9 cellular contexts compared by ENCODE assay signal in genomic region chr22:31451709-31452571, GRCh38. TPM values are rescaled to one million over a fixed set of nuclear protein-coding genes. Genes with fewer than 3 reads are reported as not detected.
DNase-seq lines count a peak whose midpoint lies in the region; ATAC-seq and TF ChIP-seq lines count a peak whose summit lies in the region.
"Had no signal": no experiment of that assay in that cellular context is flagged by ENCODE, and none has a peak within 500 bp of the region (broad histone marks: within the 10 kb centered on the region; RNA-seq: fewer than 3 reads in every experiment).

No MANE protein-coding gene starts in this region.

- no peak for ATAC-seq in Right ventricle myocardium superior (ENCODE audit: poor library complexity)
- ATAC-seq in activated naive CD8-positive, alpha-beta T cell treated with anti-CD3 and anti-CD28 coated beads, Interleukin-2, amount 10 ng/mL, durations not matched to agents 7 days and 5 days (ENCODE audit: low read depth) = peak; percentile 39
- ATAC-seq in left colon = peak; percentile 86
- no peak for ATAC-seq in GM21723 (IDR thresholded peaks at IDR 0.05; ENCODE audit: unreplicated experiment)
- ATAC-seq in GM18511 (IDR thresholded peaks at IDR 0.05; ENCODE audit: unreplicated experiment) = no peak
- no peak for ATAC-seq in GM18870 (IDR thresholded peaks at IDR 0.05; ENCODE audit: unreplicated experiment)

- H3K36me3 ChIP-seq in cardiac muscle cell = peaks cover 24% of the 10 kb centered on the region
- H3K36me3 ChIP-seq in Karpas-422 (ENCODE audit: insufficient read depth, low read length) = peaks cover 39% of the 10 kb centered on the region

- peaks cover 3% of the 10 kb centered on the region; the same call in 1 of the 2 replicates for H3K79me2 ChIP-seq in Karpas-422 (ENCODE audit: low read length)

- H3K27me3 ChIP-seq in cardiac muscle cell = no peaks in the 10 kb centered on the region
- H3K27me3 ChIP-seq in Karpas-422 (ENCODE audit: low read length) = no peaks in the 10 kb centered on the region

- no peak overlapping the region for H2AFZ ChIP-seq in Karpas-422 (ENCODE audit: low read length)

- TF ChIP-seq CTCF in cardiac muscle cell (IDR thresholded peaks at IDR 0.05; ENCODE audit: low read depth, low read length) = peak; percentile 71

- H3K4me1 ChIP-seq in cardiac muscle cell (ENCODE audit: low read depth) (peaks cover 40% of the 10 kb centered on the region), Karpas-422 (ENCODE audit: low read length) (peaks cover 36% of the 10 kb centered on the region)

- peak; percentile 54 to 69 for DNase-seq in cardiac muscle cell (ENCODE audit: low read depth in 1 of 2, low spot score in 1 of 2)
- DNase-seq in Right ventricle myocardium superior = no peak
- peak; percentile 75 for DNase-seq in Karpas-422
- DNase-seq in activated naive CD8-positive, alpha-beta T cell treated with anti-CD3 and anti-CD28 coated beads, Interleukin-2, amount 10 ng/mL, durations not matched to agents 7 days and 5 days = no peak
- no peak for DNase-seq in left colon
- DNase-seq: left cardiac atrium had no signal

- H3K9me3 ChIP-seq in cardiac muscle cell (ENCODE audit: low read depth) (no peaks in the 10 kb centered on the region), Karpas-422 (ENCODE audit: low read length) (no peaks in the 10 kb centered on the region)

- H3K4me3 ChIP-seq in cardiac muscle cell (no peak overlapping the region), Karpas-422 (ENCODE audit: low read length) (no peak overlapping the region)

- H3K9ac ChIP-seq in Karpas-422 (ENCODE audit: low read length) = no peak overlapping the region

- H3K27ac Mint-ChIP-seq in activated naive CD8-positive, alpha-beta T cell treated with anti-CD3 and anti-CD28 coated beads, Interleukin-2, amount 10 ng/mL, durations not matched to agents 7 days and 5 days = no peak overlapping the region

- no peaks in the 10 kb centered on the region for H3K9me2 ChIP-seq in Karpas-422 (replicated peaks; ENCODE audit: insufficient read depth, low read length)

- H3K36me3 Mint-ChIP-seq in activated naive CD8-positive, alpha-beta T cell treated with anti-CD3 and anti-CD28 coated beads, Interleukin-2, amount 10 ng/mL, durations not matched to agents 7 days and 5 days = peaks cover 6% of the 10 kb centered on the region

- no peaks in the 10 kb centered on the region for H3K27me3 Mint-ChIP-seq in activated naive CD8-positive, alpha-beta T cell treated with anti-CD3 and anti-CD28 coated beads, Interleukin-2, amount 10 ng/mL, durations not matched to agents 7 days and 5 days

- peak overlapping the region; percentile 7 for H3K4me2 ChIP-seq in Karpas-422 (ENCODE audit: low read depth, low read length, poor library complexity, severe bottlenecking)

- H3K4me1 Mint-ChIP-seq in activated naive CD8-positive, alpha-beta T cell treated with anti-CD3 and anti-CD28 coated beads, Interleukin-2, amount 10 ng/mL, durations not matched to agents 7 days and 5 days = no peaks in the 10 kb centered on the region

- no peaks in the 10 kb centered on the region for H3K9me3 Mint-ChIP-seq in activated naive CD8-positive, alpha-beta T cell treated with anti-CD3 and anti-CD28 coated beads, Interleukin-2, amount 10 ng/mL, durations not matched to agents 7 days and 5 days

- H3K27ac ChIP-seq in cardiac muscle cell (peak overlapping the region; percentile 63), Karpas-422 (ENCODE audit: low read length) (peak overlapping the region; percentile 48)

- POLR2A ChIA-PET in activated naive CD8-positive, alpha-beta T cell treated with anti-CD3 and anti-CD28 coated beads, Interleukin-2, amount 10 ng/mL, durations not matched to agents 7 days and 5 days (lab: Charles Lee) = no interaction called here

- H3K4me3 Mint-ChIP-seq in activated naive CD8-positive, alpha-beta T cell treated with anti-CD3 and anti-CD28 coated beads, Interleukin-2, amount 10 ng/mL, durations not matched to agents 7 days and 5 days = no peak overlapping the region

- no peaks in the 10 kb centered on the region for H4K20me1 ChIP-seq in Karpas-422 (ENCODE audit: insufficient read depth, low read depth, low read length)

- intact Hi-C loops in Right ventricle myocardium superior (cut with DNase I) (no loop called here), left colon (cut with DNase I, micrococcal nuclease) (no loop called here)

RNA-seq across cellular contexts. Expression of gene EIF4ENIF1, which starts 37.7 kb away (rescaled TPM):
- 15.8 and 18.0 TPM in 2 replicates for total RNA-seq in cardiac muscle cell
- polyA plus RNA-seq in cardiac muscle cell = 26.5 and 38.7 TPM in 2 replicates
- 21.7 TPM for total RNA-seq in Right ventricle myocardium superior
- total RNA-seq in Karpas-422 (2014; rRNA removed; shearing (Covaris generic); ENCODE audit: low replicate concordance) = 25.4 and 36.1 TPM in 2 replicates
- 10 to 100 TPM; 38.6 to 41.0 TPM for total RNA-seq in activated naive CD8-positive, alpha-beta T cell treated with anti-CD3 and anti-CD28 coated beads, Interleukin-2, amount 10 ng/mL, durations not matched to agents 7 days and 5 days
- total RNA-seq in left colon = 10 to 100 TPM; 27.1 to 27.3 TPM

RNA-seq across cellular contexts. Expression of gene SFI1, which starts 44.4 kb away (rescaled TPM):
- total RNA-seq in cardiac muscle cell = 18.2 and 23.8 TPM in 2 replicates
- polyA plus RNA-seq in cardiac muscle cell = 13.6 and 22.0 TPM in 2 replicates
- 5.7 TPM for total RNA-seq in Right ventricle myocardium superior
- total RNA-seq in Karpas-422 (2014; rRNA removed; shearing (Covaris generic); ENCODE audit: low replicate concordance) = 43.2 and 59.5 TPM in 2 replicates
- total RNA-seq in activated naive CD8-positive, alpha-beta T cell treated with anti-CD3 and anti-CD28 coated beads, Interleukin-2, amount 10 ng/mL, durations not matched to agents 7 days and 5 days = 100 to 1,000 TPM; 209 to 210 TPM
- 10 to 100 TPM; 39.9 to 40.3 TPM for total RNA-seq in left colon

RNA-seq across cellular contexts. Expression of gene DRG1, which starts 52.5 kb away (rescaled TPM):
- total RNA-seq in cardiac muscle cell (55.0 and 70.6 TPM in 2 replicates), Right ventricle myocardium superior (60.6 TPM), left colon (10 to 100 TPM; 29.9 to 34.5 TPM)
- 94.1 and 100 TPM in 2 replicates for polyA plus RNA-seq in cardiac muscle cell
- total RNA-seq in Karpas-422 (2014; rRNA removed; shearing (Covaris generic); ENCODE audit: low replicate concordance) = 48.7 and 55.2 TPM in 2 replicates
- total RNA-seq in activated naive CD8-positive, alpha-beta T cell treated with anti-CD3 and anti-CD28 coated beads, Interleukin-2, amount 10 ng/mL, durations not matched to agents 7 days and 5 days = 10 to 100 TPM; 71.9 to 87.8 TPM

Comparison
In these comparisons a context has a peak if more than half of its experiments do, and no peak if none do; other contexts are left out.
1. DNase-seq: peak in cardiac muscle cell (2 of 2) and Karpas-422 (single experiment); none in Right ventricle myocardium superior (single experiment), activated naive CD8-positive, alpha-beta T cell treated with anti-CD3 and anti-CD28 coated beads, Interleukin-2, amount 10 ng/mL, durations not matched to agents 7 days and 5 days (single experiment) and left colon (0 of 2).
2. ATAC-seq: peak in activated naive CD8-positive, alpha-beta T cell treated with anti-CD3 and anti-CD28 coated beads, Interleukin-2, amount 10 ng/mL, durations not matched to agents 7 days and 5 days (single experiment) and left colon (single experiment); none in Right ventricle myocardium superior (single experiment), GM21723 (single experiment), GM18511 (single experiment) and GM18870 (single experiment).